In genomic region chr15:51121118-51121517, GRCh38 we compare ENCODE assay signal across 1 cellular context.
TF ChIP-seq lines count a peak whose summit lies in the region.

No MANE protein-coding gene starts in this region.

TF ChIP-seq in GM23338, 12 proteins besides CTCF, POLR2A, EP300 and RAD21 (continued from another document):
- no peak for TF ChIP-seq REST (IDR thresholded peaks at IDR 0.05; ENCODE audit: unreplicated experiment)
